In the genomic region with DNA sequence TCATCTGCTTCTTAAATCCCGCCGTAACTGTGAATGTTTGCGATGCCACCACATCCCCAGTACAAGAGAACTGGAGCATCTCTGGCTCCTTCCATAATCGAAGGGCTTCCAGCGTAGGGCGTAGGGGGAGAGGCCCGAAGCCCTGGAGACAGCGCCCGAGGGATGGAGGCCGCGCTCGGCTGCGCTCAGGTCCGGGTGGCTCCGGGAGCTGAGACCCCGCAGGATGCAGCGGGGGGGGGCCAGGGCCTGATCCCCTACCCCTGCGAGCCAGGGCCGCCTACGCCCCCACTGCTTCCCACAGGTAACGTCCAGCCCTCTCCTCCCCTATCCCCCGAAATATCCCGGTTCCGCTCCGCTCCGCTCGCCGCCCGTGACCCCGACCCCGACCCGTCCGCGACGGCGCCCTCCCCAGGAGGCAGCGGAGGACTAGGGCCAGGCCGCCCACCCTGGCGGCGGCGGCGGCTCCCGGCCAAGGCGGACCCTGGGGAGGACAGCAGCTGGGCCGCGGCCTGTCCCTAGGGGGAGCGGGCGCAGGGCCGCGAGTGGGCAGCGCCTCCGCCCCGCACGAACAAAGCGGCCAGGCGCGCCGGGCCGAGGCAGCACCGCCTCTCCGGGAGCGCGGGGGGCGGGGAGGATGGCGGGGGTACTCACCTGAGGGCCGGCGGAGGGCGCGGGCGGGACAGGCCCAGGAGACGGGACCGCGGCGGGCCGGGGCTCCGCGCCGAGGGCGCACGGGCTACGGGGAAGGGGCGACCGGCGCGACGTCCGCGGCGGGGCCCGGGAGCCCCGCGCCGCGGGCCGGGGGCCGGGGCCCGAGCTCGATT, we compare ENCODE assay signal across 8 cellular contexts. TPM values are rescaled to one million over a fixed set of nuclear protein-coding genes. Genes with fewer than 3 reads are reported as not detected.
DNase-seq lines count a peak whose midpoint lies in the region; ATAC-seq and TF ChIP-seq lines count a peak whose summit lies in the region.

No MANE protein-coding gene starts in this region.

- H3K9me3 ChIP-seq in CD8-positive, alpha-beta T cell (ENCODE audit: low read length): no peaks in the 10 kb centered on the region
- H3K9me3 ChIP-seq in HAP-1 (no peaks in the 10 kb centered on the region), mammary epithelial cell (replicated peaks; ENCODE audit: insufficient read depth, low read length) (no peaks in the 10 kb centered on the region), iPS-20b (ENCODE audit: insufficient read depth, low read depth, low read length) (no peaks in the 10 kb centered on the region), sigmoid colon (no peaks in the 10 kb centered on the region)

- no peak for ATAC-seq in CD8-positive, alpha-beta T cell
- no peak for ATAC-seq in GM19397 (IDR thresholded peaks at IDR 0.05; ENCODE audit: unreplicated experiment)

- peak overlapping the region; percentile 66 for H3K4me3 Mint-ChIP-seq in CD8-positive, alpha-beta T cell

- H3K79me2 ChIP-seq in mammary epithelial cell (ENCODE audit: insufficient read depth, low read length): peaks cover 54% of the 10 kb centered on the region

- peaks cover 28% of the 10 kb centered on the region for H3K27me3 Mint-ChIP-seq in CD8-positive, alpha-beta T cell (ENCODE audit: low read depth)

- no peak for DNase-seq in CD8-positive, alpha-beta T cell
- peak; percentile 64 to 68 for DNase-seq in HAP-1 (ENCODE audit: low spot score in 2 of 2)
- peak; percentile 37 for DNase-seq in NCI-H510A treated with DMSO at 0.1 percent for 48 hours (lab: John Stamatoyannopoulos, UW)
- peak; percentile 39 for DNase-seq in mammary epithelial cell
- peak; percentile 67 for DNase-seq in sigmoid colon
- DNase-seq in stimulated activated CD4-positive, alpha-beta T cell treated with anti-CD3 and anti-CD28 coated beads, Interleukin-4, amount 100 ng/mL, for 4 hours: no peak

- no peaks in the 10 kb centered on the region for H4K20me1 ChIP-seq in mammary epithelial cell (ENCODE audit: insufficient read depth, low read length)

- H3K4me1 ChIP-seq in CD8-positive, alpha-beta T cell (ENCODE audit: insufficient read depth, low read length): peaks cover 5% of the 10 kb centered on the region
- H3K4me1 ChIP-seq in HAP-1 (peaks cover 42% of the 10 kb centered on the region), mammary epithelial cell (ENCODE audit: insufficient read depth, low read length) (peaks cover 6% of the 10 kb centered on the region), iPS-20b (ENCODE audit: insufficient read depth, low read length) (peaks cover 15% of the 10 kb centered on the region; the same call in 1 of the 2 replicates), sigmoid colon (peaks cover 0 to 40% (median 22%) of the 10 kb centered on the region in 4 donors)

- TF ChIP-seq POLR2A in sigmoid colon (IDR thresholded peaks at IDR 0.05): no peak

- H3K4me2 ChIP-seq in mammary epithelial cell (ENCODE audit: insufficient read depth, low read depth, low read length): peak overlapping the region; percentile 73

- POLR2A ChIA-PET in CD8-positive, alpha-beta T cell (lab: Charles Lee): no interaction called here

- CTCF ChIA-PET in CD8-positive, alpha-beta T cell (lab: Charles Lee): no interaction called here
- CTCF ChIA-PET in mammary epithelial cell (lab: Charles Lee; ENCODE audit: low non-redundant PET): no interaction called here

- peak overlapping the region; percentile 90 for H2AFZ ChIP-seq in mammary epithelial cell (ENCODE audit: low read depth, low read length)

- no peak overlapping the region for H3K27ac Mint-ChIP-seq in CD8-positive, alpha-beta T cell

- TF ChIP-seq EP300 in sigmoid colon (IDR thresholded peaks at IDR 0.05): no peak

- peaks cover 14% of the 10 kb centered on the region for H3K4me1 Mint-ChIP-seq in CD8-positive, alpha-beta T cell (ENCODE audit: low read depth)

- peaks cover 2% of the 10 kb centered on the region for H3K9me3 Mint-ChIP-seq in CD8-positive, alpha-beta T cell

- 0% methylated on average over 13 of the region's 98 CpGs for WGBS in mammary epithelial cell (ENCODE audit: low coverage, missing lambda C conversion rate)
- 1 to 3% methylated on average over 98 of the region's 98 CpGs for WGBS in sigmoid colon, 2 donors

- intact Hi-C loops in CD8-positive, alpha-beta T cell (cut with DNase I, micrococcal nuclease): no loop called here
- intact Hi-C loops in mammary epithelial cell (cut with micrococcal nuclease) (loop anchor here (1.0 to 5.0 kb wide), 7 partner anchors 13 to 383 kb away; partner anchors contain the start of gene CDS1), sigmoid colon (cut with DNase I) (loop anchor here (10.0 kb wide), 1 partner anchor 111 kb away; no protein-coding TSS in a partner anchor)

- dilution Hi-C loops in mammary epithelial cell (cut with HindIII; ENCODE audit: low sequenced_read_pairs): no loop called here

- in situ Hi-C loops in HAP-1 (cut with MboI; ENCODE audit: low sequenced_read_pairs): loop anchor here (10.0 kb wide), 2 partner anchors 211 to 381 kb away; partner anchors contain the start of gene CDS1
- in situ Hi-C loops in mammary epithelial cell (cut with MboI; ENCODE audit: low sequenced_read_pairs in 2 of 2): loop anchor here (5.0 to 10.0 kb wide), 4 partner anchors 208 to 391 kb away; partner anchors contain the start of gene CDS1 (in 1 of the 2)

- no peaks in the 10 kb centered on the region for H3K36me3 ChIP-seq in CD8-positive, alpha-beta T cell (ENCODE audit: insufficient read depth, low read length)
- H3K36me3 ChIP-seq in HAP-1 (replicated peaks) (no peaks in the 10 kb centered on the region; the same call in 1 of the 2 replicates), mammary epithelial cell (ENCODE audit: insufficient read depth, low read length) (no peaks in the 10 kb centered on the region), iPS-20b (ENCODE audit: insufficient read depth, low read depth, low read length) (no peaks in the 10 kb centered on the region), sigmoid colon (no peaks in the 10 kb centered on the region)

- TF ChIP-seq CTCF in CD8-positive, alpha-beta T cell (IDR thresholded peaks at IDR 0.05): no peak
- TF ChIP-seq CTCF in mammary epithelial cell (conservative IDR thresholded peaks at IDR 0.05 in 1 of 2, IDR thresholded peaks at IDR 0.05 in 1 of 2; ENCODE audit: extremely low read depth in 1 of 2, insufficient read depth in 1 of 2, low read depth in 1 of 2, low read length in 2 of 2): peak in 1 of 2 donors; percentile 18
- TF ChIP-seq CTCF in sigmoid colon (IDR thresholded peaks at IDR 0.05): no peak

- peak overlapping the region; percentile 20 for H3K4me3 ChIP-seq in CD8-positive, alpha-beta T cell (ENCODE audit: low read depth, low read length)
- H3K4me3 ChIP-seq in HAP-1: peak overlapping the region; percentile 72
- peak overlapping the region; percentile 57 to 96 (median 91) for H3K4me3 ChIP-seq in mammary epithelial cell (replicated peaks in 1 of 3; ENCODE audit: insufficient read depth in 1 of 3, low read depth in 2 of 3, low read length in 3 of 3)
- peak overlapping the region; percentile 82 for H3K4me3 ChIP-seq in iPS-20b (ENCODE audit: low read length)
- peak overlapping the region; percentile 93 to 96 (median 94) for H3K4me3 ChIP-seq in sigmoid colon

- BruUV-seq in mammary epithelial cell (replicated peaks; lab: Mats Ljungman, UMichigan): no TSS peak

- H3K27me3 ChIP-seq in CD8-positive, alpha-beta T cell (ENCODE audit: insufficient read depth, low read length): peaks cover 6% of the 10 kb centered on the region
- H3K27me3 ChIP-seq in HAP-1 (ENCODE audit: low read depth): no peaks in the 10 kb centered on the region
- no peaks in the 10 kb centered on the region for H3K27me3 ChIP-seq in mammary epithelial cell (ENCODE audit: insufficient read depth, low read length)
- no peaks in the 10 kb centered on the region for H3K27me3 ChIP-seq in iPS-20b (ENCODE audit: insufficient read depth, low read length)
- H3K27me3 ChIP-seq in sigmoid colon: no peaks in the 10 kb centered on the region

- H3K27ac ChIP-seq in CD8-positive, alpha-beta T cell (ENCODE audit: low read depth, low read length): no peak overlapping the region
- peak overlapping the region; percentile 74 for H3K27ac ChIP-seq in mammary epithelial cell (ENCODE audit: insufficient read depth, low read depth, low read length)
- peak overlapping the region; percentile 61 for H3K27ac ChIP-seq in iPS-20b (ENCODE audit: low read length)
- peak overlapping the region; percentile 86 to 97 (median 92) for H3K27ac ChIP-seq in sigmoid colon

- H3K9ac ChIP-seq in mammary epithelial cell (ENCODE audit: insufficient read depth, low read length) (peak overlapping the region; percentile 78), iPS-20b (ENCODE audit: low read depth, low read length) (peak overlapping the region; percentile 77; the same call in 1 of the 2 replicates)

- no peaks in the 10 kb centered on the region for H3K36me3 Mint-ChIP-seq in CD8-positive, alpha-beta T cell

RNA-seq across cellular contexts. Expression of gene WDFY3, which starts 0.7 kb away (rescaled TPM):
- not detected for total RNA-seq in CD8-positive, alpha-beta T cell
- 100 to 1,000 TPM in 1 of 2 donors, 10 to 100 TPM in 1; 72.9 to 118 TPM for total RNA-seq in mammary epithelial cell
- polyA plus RNA-seq in mammary epithelial cell: 20.0 TPM
- polyA minus RNA-seq in mammary epithelial cell: 48.3 TPM
- total RNA-seq in sigmoid colon: 10 to 100 TPM; 50.5 to 85.7 (median 75.1) TPM
- 1 to 10 TPM; 4.8 to 7.6 (median 5.3) TPM for polyA plus RNA-seq in sigmoid colon

Comparison
In these comparisons a context has a peak if more than half of its experiments do, and no peak if none do; other contexts are left out.
1. DNase-seq: peak in HAP-1 (2 of 2), NCI-H510A treated with DMSO at 0.1 percent for 48 hours (single experiment), mammary epithelial cell (single experiment) and sigmoid colon (single experiment); none in CD8-positive, alpha-beta T cell (0 of 7) and stimulated activated CD4-positive, alpha-beta T cell treated with anti-CD3 and anti-CD28 coated beads, Interleukin-4, amount 100 ng/mL, for 4 hours (0 of 2).
2. H3K4me3 ChIP-seq: peak in every context shown above with its lines; median percentile 94 in sigmoid colon; 91 in mammary epithelial cell; 82 in iPS-20b; 72 in HAP-1; 20 in CD8-positive, alpha-beta T cell.
3. RNA of gene WDFY3, which starts 0.7 kb away (total RNA-seq): 72.9 to 118 TPM in mammary epithelial cell and 50.5 to 85.7 TPM in sigmoid colon; not detected in CD8-positive, alpha-beta T cell; every median in the first group is over 10 times any median in the second.
4. intact Hi-C loops: an anchor here in mammary epithelial cell (1.0 to 5.0 kb wide) and sigmoid colon (10.0 kb wide); none called in CD8-positive, alpha-beta T cell.